8 cellular contexts compared by ENCODE assay signal in genomic region chr20:62366370-62367135, GRCh38. TPM values are rescaled to one million over a fixed set of nuclear protein-coding genes. Genes with fewer than 3 reads are reported as not detected.
DNase-seq lines count a peak whose midpoint lies in the region; ATAC-seq lines count a peak whose summit lies in the region.

No MANE protein-coding gene starts in this region.

- H3K4me3 Mint-ChIP-seq in natural killer cell treated with Interleukin-12 subunit alpha and Interleukin-12 subunit beta and Interleukin-15 and Interleukin-18, amount 100 ng/mL, for 72 hours: no peak overlapping the region
- H3K4me3 Mint-ChIP-seq in activated CD8-positive, alpha-beta memory T cell treated with anti-CD3 and anti-CD28 coated beads, Interleukin-2, amount 10 ng/mL, durations not matched to agents 7 days and 5 days: no peak overlapping the region

- no peaks in the 10 kb centered on the region for H3K36me3 Mint-ChIP-seq in natural killer cell treated with Interleukin-12 subunit alpha and Interleukin-12 subunit beta and Interleukin-15 and Interleukin-18, amount 100 ng/mL, for 72 hours
- H3K36me3 Mint-ChIP-seq in activated CD8-positive, alpha-beta memory T cell treated with anti-CD3 and anti-CD28 coated beads, Interleukin-2, amount 10 ng/mL, durations not matched to agents 7 days and 5 days: no peaks in the 10 kb centered on the region

- CTCF ChIA-PET in activated CD8-positive, alpha-beta memory T cell treated with anti-CD3 and anti-CD28 coated beads, Interleukin-2, amount 10 ng/mL, durations not matched to agents 7 days and 5 days (lab: Charles Lee): interaction anchor here (2.2 to 2.5 kb wide), 2 partner anchors 16 to 19 kb away, joined by 7 to 8 read pairs; no protein-coding TSS in a partner anchor

- no peaks in the 10 kb centered on the region for H3K4me1 Mint-ChIP-seq in natural killer cell treated with Interleukin-12 subunit alpha and Interleukin-12 subunit beta and Interleukin-15 and Interleukin-18, amount 100 ng/mL, for 72 hours (ENCODE audit: low read depth in 2 of 2)
- H3K4me1 Mint-ChIP-seq in activated CD8-positive, alpha-beta memory T cell treated with anti-CD3 and anti-CD28 coated beads, Interleukin-2, amount 10 ng/mL, durations not matched to agents 7 days and 5 days: peaks cover 2% of the 10 kb centered on the region

- no peaks in the 10 kb centered on the region for H3K9me3 Mint-ChIP-seq in natural killer cell treated with Interleukin-12 subunit alpha and Interleukin-12 subunit beta and Interleukin-15 and Interleukin-18, amount 100 ng/mL, for 72 hours
- H3K9me3 Mint-ChIP-seq in activated CD8-positive, alpha-beta memory T cell treated with anti-CD3 and anti-CD28 coated beads, Interleukin-2, amount 10 ng/mL, durations not matched to agents 7 days and 5 days (ENCODE audit: low read depth): no peaks in the 10 kb centered on the region

- no peak overlapping the region for H3K27ac Mint-ChIP-seq in natural killer cell treated with Interleukin-12 subunit alpha and Interleukin-12 subunit beta and Interleukin-15 and Interleukin-18, amount 100 ng/mL, for 72 hours
- no peak overlapping the region for H3K27ac Mint-ChIP-seq in activated CD8-positive, alpha-beta memory T cell treated with anti-CD3 and anti-CD28 coated beads, Interleukin-2, amount 10 ng/mL, durations not matched to agents 7 days and 5 days

- peaks cover 0 to 8% of the 10 kb centered on the region in 2 donors for H3K27me3 Mint-ChIP-seq in natural killer cell treated with Interleukin-12 subunit alpha and Interleukin-12 subunit beta and Interleukin-15 and Interleukin-18, amount 100 ng/mL, for 72 hours
- peaks cover 29% of the 10 kb centered on the region for H3K27me3 Mint-ChIP-seq in activated CD8-positive, alpha-beta memory T cell treated with anti-CD3 and anti-CD28 coated beads, Interleukin-2, amount 10 ng/mL, durations not matched to agents 7 days and 5 days

- H3K27ac ChIP-seq in epithelial cell of prostate: peak overlapping the region; percentile 80

- ATAC-seq in GM18502 (IDR thresholded peaks at IDR 0.05; ENCODE audit: poor library complexity, unreplicated experiment) (peak; percentile 24), HG03342 (IDR thresholded peaks at IDR 0.05; ENCODE audit: unreplicated experiment) (no peak)
- ATAC-seq in natural killer cell treated with Interleukin-12 subunit alpha and Interleukin-12 subunit beta and Interleukin-15 and Interleukin-18, amount 100 ng/mL, for 72 hours: peak; percentile 22 to 44
- ATAC-seq in activated CD8-positive, alpha-beta memory T cell treated with anti-CD3 and anti-CD28 coated beads, Interleukin-2, amount 10 ng/mL, durations not matched to agents 7 days and 5 days: no peak

- DNase-seq in NCI-H526 (lab: John Stamatoyannopoulos, UW) (peak; percentile 50 to 92), epithelial cell of prostate (ENCODE audit: low read depth, low spot score) (no peak), T-helper 2 cell (no peak), NCI-H187 treated with DMSO at 0.1 percent for 48 hours (lab: John Stamatoyannopoulos, UW) (no peak)
- DNase-seq in natural killer cell treated with Interleukin-12 subunit alpha and Interleukin-12 subunit beta and Interleukin-15 and Interleukin-18, amount 100 ng/mL, for 72 hours (ENCODE audit: low spot score): peak; percentile 60
- no peak for DNase-seq in activated CD8-positive, alpha-beta memory T cell treated with anti-CD3 and anti-CD28 coated beads, Interleukin-2, amount 10 ng/mL, durations not matched to agents 7 days and 5 days

RNA-seq across cellular contexts. Expression of gene LAMA5, which starts 0.6 kb away (rescaled TPM):
- total RNA-seq in natural killer cell treated with Interleukin-12 subunit alpha and Interleukin-12 subunit beta and Interleukin-15 and Interleukin-18, amount 100 ng/mL, for 72 hours: 1 to 10 TPM; 1.5 to 1.9 TPM
- total RNA-seq in activated CD8-positive, alpha-beta memory T cell treated with anti-CD3 and anti-CD28 coated beads, Interleukin-2, amount 10 ng/mL, durations not matched to agents 7 days and 5 days: 1 to 10 TPM in 1 of 2 experiments, under 1 TPM in 1; 0.99 to 1.9 TPM

RNA-seq across cellular contexts. Expression of gene RPS21, which starts 20.4 kb away (rescaled TPM):
- 1,000 to 10,000 TPM; 1,109 to 1,318 TPM for total RNA-seq in natural killer cell treated with Interleukin-12 subunit alpha and Interleukin-12 subunit beta and Interleukin-15 and Interleukin-18, amount 100 ng/mL, for 72 hours
- 1,000 to 10,000 TPM; 1,634 to 1,703 TPM for total RNA-seq in activated CD8-positive, alpha-beta memory T cell treated with anti-CD3 and anti-CD28 coated beads, Interleukin-2, amount 10 ng/mL, durations not matched to agents 7 days and 5 days

RNA-seq across cellular contexts. Expression of gene CABLES2, which starts 40.5 kb away (rescaled TPM):
- 1 to 10 TPM; 9.4 to 9.5 TPM for total RNA-seq in natural killer cell treated with Interleukin-12 subunit alpha and Interleukin-12 subunit beta and Interleukin-15 and Interleukin-18, amount 100 ng/mL, for 72 hours
- 10 to 100 TPM; 15.6 to 16.5 TPM for total RNA-seq in activated CD8-positive, alpha-beta memory T cell treated with anti-CD3 and anti-CD28 coated beads, Interleukin-2, amount 10 ng/mL, durations not matched to agents 7 days and 5 days

Comparison
In these comparisons a context has a peak if more than half of its experiments do, and no peak if none do; other contexts are left out.
1. ATAC-seq: peak in GM18502 (single experiment) and natural killer cell treated with Interleukin-12 subunit alpha and Interleukin-12 subunit beta and Interleukin-15 and Interleukin-18, amount 100 ng/mL, for 72 hours (2 of 2); none in activated CD8-positive, alpha-beta memory T cell treated with anti-CD3 and anti-CD28 coated beads, Interleukin-2, amount 10 ng/mL, durations not matched to agents 7 days and 5 days (single experiment) and HG03342 (single experiment).
2. DNase-seq: peak in NCI-H526 (2 of 2) and natural killer cell treated with Interleukin-12 subunit alpha and Interleukin-12 subunit beta and Interleukin-15 and Interleukin-18, amount 100 ng/mL, for 72 hours (single experiment); none in epithelial cell of prostate (single experiment), activated CD8-positive, alpha-beta memory T cell treated with anti-CD3 and anti-CD28 coated beads, Interleukin-2, amount 10 ng/mL, durations not matched to agents 7 days and 5 days (single experiment), T-helper 2 cell (0 of 5) and NCI-H187 treated with DMSO at 0.1 percent for 48 hours (single experiment).